ENCODE assay signal across 25 cellular contexts in the genomic region with DNA sequence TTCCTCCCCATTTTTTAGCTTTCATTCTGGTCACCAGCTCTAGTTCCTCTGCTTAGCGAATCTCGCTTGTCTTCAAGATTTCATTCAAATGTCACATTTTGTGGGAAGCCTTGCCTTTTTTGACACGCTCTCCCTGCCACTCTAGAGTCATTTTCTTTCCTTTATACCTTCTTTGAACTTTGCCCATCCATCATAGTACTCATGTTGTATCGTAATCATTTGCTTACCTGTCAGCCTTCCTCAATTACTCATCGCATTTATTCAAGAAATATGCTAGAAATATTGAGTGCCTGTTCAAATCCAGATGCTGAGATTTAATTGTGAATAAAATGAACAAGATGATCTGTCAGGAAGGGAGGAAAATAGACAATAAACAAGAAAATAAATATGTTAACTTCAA. TPM values are rescaled to one million over a fixed set of nuclear protein-coding genes. Genes with fewer than 3 reads are reported as not detected.
DNase-seq lines count a peak whose midpoint lies in the region; ATAC-seq, FAIRE-seq and TF ChIP-seq lines count a peak whose summit lies in the region.
"Had no signal": no experiment of that assay in that cellular context is flagged by ENCODE, and none has a peak within 500 bp of the region (broad histone marks: within the 10 kb centered on the region; RNA-seq: fewer than 3 reads in every experiment).

No MANE protein-coding gene starts in this region.

- peak; percentile 67 for TF ChIP-seq EP300 in neural cell (conservative IDR thresholded peaks at IDR 0.05; ENCODE audit: poor library complexity, severe bottlenecking)

- no peaks in the 10 kb centered on the region for H3K9me2 ChIP-seq in neural cell (ENCODE audit: insufficient read depth, low read length)

- peak; percentile 5 for FAIRE-seq in astrocyte (lab: Jason Lieb, UNC)
- FAIRE-seq: GM12892, GM19239, H1 had no signal

- no peak overlapping the region for H3K27ac Mint-ChIP-seq in astrocyte (ENCODE audit: unreplicated experiment)
- no peak overlapping the region for H3K27ac Mint-ChIP-seq in CD8-positive, alpha-beta T cell
- H3K27ac Mint-ChIP-seq: CD14-positive monocyte; CD4-positive, alpha-beta T cell had no signal

- no peaks in the 10 kb centered on the region for H3K4me1 Mint-ChIP-seq in astrocyte (ENCODE audit: low read depth, unreplicated experiment)
- no peaks in the 10 kb centered on the region for H3K4me1 Mint-ChIP-seq in CD8-positive, alpha-beta T cell (ENCODE audit: low read depth)
- H3K4me1 Mint-ChIP-seq: CD14-positive monocyte had no signal

- H3K4me2 ChIP-seq in astrocyte (ENCODE audit: low read length) (no peak overlapping the region), neural cell (ENCODE audit: low read length) (no peak overlapping the region)
- H3K4me2 ChIP-seq: A549; BLaER1 treated with 17β-estradiol and CSF1 and Interleukin-3, amounts not matched to agents 10 nM and 100 nM had no signal

- no peak for TF ChIP-seq RAD21 in neural cell (conservative IDR thresholded peaks at IDR 0.05)

- H3K9me3 ChIP-seq in astrocyte (ENCODE audit: insufficient read depth, low read depth, low read length) (no peaks in the 10 kb centered on the region), neural cell (ENCODE audit: low read length) (no peaks in the 10 kb centered on the region)
- no peaks in the 10 kb centered on the region for H3K9me3 ChIP-seq in CD8-positive, alpha-beta T cell (ENCODE audit: low read length)
- H3K9me3 ChIP-seq: A549; BE2C; BLaER1 treated with 17β-estradiol and CSF1 and Interleukin-3, amounts not matched to agents 10 nM and 100 nM had no signal

- no peaks in the 10 kb centered on the region for H3K4me1 ChIP-seq in astrocyte (ENCODE audit: insufficient read depth, low read length)
- H3K4me1 ChIP-seq in CD8-positive, alpha-beta T cell (ENCODE audit: insufficient read depth, low read length): no peaks in the 10 kb centered on the region
- H3K4me1 ChIP-seq: A549; BE2C; BLaER1 treated with 17β-estradiol and CSF1 and Interleukin-3, amounts not matched to agents 10 nM and 100 nM had no signal

- no peaks in the 10 kb centered on the region for H3K9me3 Mint-ChIP-seq in astrocyte (ENCODE audit: unreplicated experiment)
- H3K9me3 Mint-ChIP-seq in CD8-positive, alpha-beta T cell: no peaks in the 10 kb centered on the region
- H3K9me3 Mint-ChIP-seq: CD14-positive monocyte; CD4-positive, alpha-beta T cell had no signal

- peak; percentile 72 for ATAC-seq in left colon
- ATAC-seq in CD8-positive, alpha-beta T cell: no peak
- ATAC-seq: A549 had no signal

- no peaks in the 10 kb centered on the region for H3K36me3 Mint-ChIP-seq in astrocyte (ENCODE audit: low read depth, unreplicated experiment)
- no peaks in the 10 kb centered on the region for H3K36me3 Mint-ChIP-seq in CD8-positive, alpha-beta T cell
- H3K36me3 Mint-ChIP-seq: CD14-positive monocyte had no signal

- CTCF ChIA-PET in CD8-positive, alpha-beta T cell (lab: Charles Lee): no interaction called here

- POLR2A ChIA-PET in CD8-positive, alpha-beta T cell (lab: Charles Lee): no interaction called here

- DNase-seq in astrocyte (ENCODE audit: low read depth) (no peak), left colon (no peak), NCI-H82 (lab: John Stamatoyannopoulos, UW) (no peak), GDM1 (lab: John Stamatoyannopoulos, UW) (no peak)
- DNase-seq in CD8-positive, alpha-beta T cell: no peak
- DNase-seq: 8988T; ACHN; AML-193; BE2C; Calu3; CD4-positive, alpha-beta T cell; COR-L47; DMS53; DMS79 treated with DMSO at 0.1 percent for 48 hours; GM23248; H7; HCEC 1CT had no signal

- H3K4me3 ChIP-seq in astrocyte (ENCODE audit: insufficient read depth, low read depth, low read length) (no peak overlapping the region), neural cell (ENCODE audit: low read length) (no peak overlapping the region)
- H3K4me3 ChIP-seq in CD8-positive, alpha-beta T cell (ENCODE audit: low read depth, low read length): no peak overlapping the region
- H3K4me3 ChIP-seq: A549; BLaER1 treated with 17β-estradiol and CSF1 and Interleukin-3, amounts not matched to agents 10 nM and 100 nM; GM23248 had no signal

- H3K27me3 Mint-ChIP-seq in astrocyte (ENCODE audit: low read depth, unreplicated experiment): no peaks in the 10 kb centered on the region
- H3K27me3 Mint-ChIP-seq in CD8-positive, alpha-beta T cell (ENCODE audit: low read depth): no peaks in the 10 kb centered on the region
- H3K27me3 Mint-ChIP-seq: CD4-positive, alpha-beta T cell had no signal

- H3K27ac ChIP-seq in astrocyte (ENCODE audit: low read depth, low read length) (no peak overlapping the region), neural cell (ENCODE audit: low read length) (peak overlapping the region; percentile 72)
- H3K27ac ChIP-seq in CD8-positive, alpha-beta T cell (ENCODE audit: low read depth, low read length): no peak overlapping the region
- H3K27ac ChIP-seq: A549; BLaER1 treated with 17β-estradiol and CSF1 and Interleukin-3, amounts not matched to agents 10 nM and 100 nM; GM23248 had no signal

- H3K36me3 ChIP-seq in astrocyte (ENCODE audit: insufficient read depth, low read length): no peaks in the 10 kb centered on the region
- no peaks in the 10 kb centered on the region for H3K36me3 ChIP-seq in neural cell (ENCODE audit: insufficient read depth, low read length)
- H3K36me3 ChIP-seq in CD8-positive, alpha-beta T cell (ENCODE audit: insufficient read depth, low read length): no peaks in the 10 kb centered on the region
- H3K36me3 ChIP-seq: BE2C; BLaER1 treated with 17β-estradiol and CSF1 and Interleukin-3, amounts not matched to agents 10 nM and 100 nM had no signal

- no peaks in the 10 kb centered on the region for H3F3A ChIP-seq in neural cell (ENCODE audit: insufficient read depth, low read length, poor library complexity, severe bottlenecking)

- intact Hi-C loops in left colon (cut with DNase I, micrococcal nuclease): no loop called here
- intact Hi-C loops in CD8-positive, alpha-beta T cell (cut with DNase I, micrococcal nuclease): no loop called here

- TF ChIP-seq CTCF in astrocyte (IDR thresholded peaks at IDR 0.05; ENCODE audit: insufficient read depth, low read depth, low read length) (no peak), neural cell (IDR thresholded peaks at IDR 0.05; ENCODE audit: poor library complexity, severe bottlenecking) (no peak)
- TF ChIP-seq CTCF in CD8-positive, alpha-beta T cell (IDR thresholded peaks at IDR 0.05): no peak

- H3K79me2 ChIP-seq in astrocyte (ENCODE audit: insufficient read depth, low read length) (no peaks in the 10 kb centered on the region), neural cell (replicated peaks; ENCODE audit: insufficient read depth, low read length) (no peaks in the 10 kb centered on the region)

- no peak overlapping the region for H3K4me3 Mint-ChIP-seq in astrocyte (ENCODE audit: unreplicated experiment)
- no peak overlapping the region for H3K4me3 Mint-ChIP-seq in CD8-positive, alpha-beta T cell
- H3K4me3 Mint-ChIP-seq: CD14-positive monocyte; CD4-positive, alpha-beta T cell had no signal

- H2AFZ ChIP-seq in astrocyte (ENCODE audit: low read depth, low read length) (no peak overlapping the region), neural cell (ENCODE audit: low read depth, low read length) (no peak overlapping the region)
- H2AFZ ChIP-seq: GM23248 had no signal

- H4K20me1 ChIP-seq in astrocyte (ENCODE audit: insufficient read depth, low read length): no peaks in the 10 kb centered on the region
- H4K20me1 ChIP-seq in neural cell (ENCODE audit: insufficient read depth): no peaks in the 10 kb centered on the region
- H4K20me1 ChIP-seq: BLaER1 treated with 17β-estradiol and CSF1 and Interleukin-3, amounts not matched to agents 10 nM and 100 nM had no signal

- H3K27me3 ChIP-seq in astrocyte (ENCODE audit: insufficient read depth, low read length): no peaks in the 10 kb centered on the region
- H3K27me3 ChIP-seq in neural cell (ENCODE audit: insufficient read depth, low read depth, low read length): no peaks in the 10 kb centered on the region
- H3K27me3 ChIP-seq in CD8-positive, alpha-beta T cell (ENCODE audit: insufficient read depth, low read length): no peaks in the 10 kb centered on the region
- H3K27me3 ChIP-seq: BE2C; BLaER1 treated with 17β-estradiol and CSF1 and Interleukin-3, amounts not matched to agents 10 nM and 100 nM had no signal

- no peak overlapping the region for H3K9ac ChIP-seq in astrocyte (ENCODE audit: low read length)
- H3K9ac ChIP-seq in neural cell (ENCODE audit: low read length): no peak overlapping the region
- H3K9ac ChIP-seq: BLaER1 treated with 17β-estradiol and CSF1 and Interleukin-3, amounts not matched to agents 10 nM and 100 nM; GM23248 had no signal

TF ChIP-seq in neural cell, 6 proteins besides CTCF, POLR2A, EP300 and RAD21:
- TF ChIP-seq SMC3 (conservative IDR thresholded peaks at IDR 0.05; ENCODE audit: poor library complexity) (no peak), MXI1 (conservative IDR thresholded peaks at IDR 0.05; ENCODE audit: poor library complexity, severe bottlenecking) (no peak), EZH2 (IDR thresholded peaks at IDR 0.05; ENCODE audit: borderline replicate concordance, insufficient read depth, low read length, poor library complexity, severe bottlenecking) (no peak), POLR2AphosphoS5 (IDR thresholded peaks at IDR 0.05) (peak; percentile 33)
TF ChIP-seq in neural cell: peak in this region for 1.

RNA-seq across cellular contexts. Expression of a gene that starts 21.8 kb away (rescaled TPM):
- total RNA-seq in astrocyte: 3.5 and 4.8 TPM in 2 replicates
- total RNA-seq in left colon: 100 to 1,000 TPM in 1 of 2 donors, 10 to 100 TPM in 1; 97.1 to 114 TPM
- 180 and 184 TPM in 2 replicates for polyA plus RNA-seq in neural cell
- polyA minus RNA-seq in neural cell: 96.4 and 115 TPM in 2 replicates
- total RNA-seq in CD8-positive, alpha-beta T cell: under 1 TPM in 1 of 2 experiments, not detected in 1; 0.52 TPM
- total RNA-seq: G401, GM23248 had no signal
- polyA plus RNA-seq: CD14-positive monocyte, GM23248 had no signal

Comparison
In these comparisons a context has a peak if more than half of its experiments do, and no peak if none do; other contexts are left out.
1. RNA of a gene that starts 21.8 kb away (total RNA-seq): 97.1 to 114 TPM in left colon; 3.5 to 4.8 TPM in astrocyte and 0.52 TPM in CD8-positive, alpha-beta T cell; every median in the first group is over 10 times any median in the second.